13 cellular contexts compared by ENCODE assay signal in genomic region chr3:106560451-106560966, GRCh38.
DNase-seq lines count a peak whose midpoint lies in the region; ATAC-seq and TF ChIP-seq lines count a peak whose summit lies in the region.
"Had no signal": no experiment of that assay in that cellular context is flagged by ENCODE, and none has a peak within 500 bp of the region (broad histone marks: within the 10 kb centered on the region; RNA-seq: fewer than 3 reads in every experiment).

No MANE protein-coding gene starts in this region.

- no peak overlapping the region for H3K4me3 ChIP-seq in PC-9
- H3K4me3 ChIP-seq in fibroblast of lung (replicated peaks in 1 of 4; ENCODE audit: control extremely low read depth in 1 of 4, insufficient read depth in 1 of 4, low read depth in 3 of 4, low read length in 4 of 4) = no peak overlapping the region
- H3K4me3 ChIP-seq: skin epidermis had no signal

- no peak overlapping the region for H3K4me3 Mint-ChIP-seq in activated CD4-positive, alpha-beta T cell treated with anti-CD3 and anti-CD28 coated beads, Interleukin-2, amount 10 ng/mL, durations not matched to agents 24 days and 14 days
- no peak overlapping the region for H3K4me3 Mint-ChIP-seq in stimulated activated effector memory CD8-positive, alpha-beta T cell treated with anti-CD3 and anti-CD28 coated beads, Interleukin-12 subunit alpha, Interleukin-12 subunit beta, amount 100 ng/mL, for 72 hours

- H3K4me1 ChIP-seq in PC-9 (replicated peaks; ENCODE audit: insufficient read depth) (peaks cover 16% of the 10 kb centered on the region), fibroblast of lung (ENCODE audit: control insufficient read depth, extremely low read depth, insufficient read depth, low read length) (no peaks in the 10 kb centered on the region)

- H3K9me3 Mint-ChIP-seq in activated CD4-positive, alpha-beta T cell treated with anti-CD3 and anti-CD28 coated beads, Interleukin-2, amount 10 ng/mL, durations not matched to agents 24 days and 14 days = peaks cover 8% of the 10 kb centered on the region
- no peaks in the 10 kb centered on the region for H3K9me3 Mint-ChIP-seq in stimulated activated effector memory CD8-positive, alpha-beta T cell treated with anti-CD3 and anti-CD28 coated beads, Interleukin-12 subunit alpha, Interleukin-12 subunit beta, amount 100 ng/mL, for 72 hours

- H3K36me3 ChIP-seq in PC-9 (ENCODE audit: low read depth) (no peaks in the 10 kb centered on the region), fibroblast of lung (ENCODE audit: control insufficient read depth, insufficient read depth, low read length) (no peaks in the 10 kb centered on the region)

- peaks cover 4% of the 10 kb centered on the region for H3K4me1 Mint-ChIP-seq in activated CD4-positive, alpha-beta T cell treated with anti-CD3 and anti-CD28 coated beads, Interleukin-2, amount 10 ng/mL, durations not matched to agents 24 days and 14 days
- peaks cover 6% of the 10 kb centered on the region for H3K4me1 Mint-ChIP-seq in stimulated activated effector memory CD8-positive, alpha-beta T cell treated with anti-CD3 and anti-CD28 coated beads, Interleukin-12 subunit alpha, Interleukin-12 subunit beta, amount 100 ng/mL, for 72 hours

- no peaks in the 10 kb centered on the region for H4K20me1 ChIP-seq in PC-9 (ENCODE audit: insufficient read depth)
- H4K20me1 ChIP-seq in fibroblast of lung (ENCODE audit: control insufficient read depth, extremely low read depth, insufficient read depth, low read length) = no peaks in the 10 kb centered on the region

- H3K27ac ChIP-seq in PC-9 (peak overlapping the region; percentile 38), fibroblast of lung (ENCODE audit: insufficient read depth, low read length) (no peak overlapping the region)

- no peak overlapping the region for H3K9ac ChIP-seq in fibroblast of lung (ENCODE audit: insufficient read depth, low read length)

- TF ChIP-seq CTCF in PC-9 (conservative IDR thresholded peaks at IDR 0.05) (no peak), fibroblast of lung (conservative IDR thresholded peaks at IDR 0.05 in 1 of 2, IDR thresholded peaks at IDR 0.05 in 1 of 2; ENCODE audit: low read depth in 1 of 2, low read length in 2 of 2) (no peak)

- no peaks in the 10 kb centered on the region for H3K79me2 ChIP-seq in PC-9 (ENCODE audit: low read depth)
- H3K79me2 ChIP-seq in fibroblast of lung (ENCODE audit: control insufficient read depth, insufficient read depth, low read length) = no peaks in the 10 kb centered on the region

- H3K4me2 ChIP-seq in PC-9 (peak overlapping the region; percentile 18), fibroblast of lung (ENCODE audit: extremely low read depth, insufficient read depth, low read length) (no peak overlapping the region)

- intact Hi-C loops in activated CD4-positive, alpha-beta T cell treated with anti-CD3 and anti-CD28 coated beads, Interleukin-2, amount 10 ng/mL, durations not matched to agents 24 days and 14 days (cut with micrococcal nuclease) = loop anchor here (1.0 kb wide), 1 partner anchor 49 kb away; no protein-coding TSS in a partner anchor
- intact Hi-C loops in PC-9 (cut with micrococcal nuclease; ENCODE audit: unreplicated experiment) = no loop called here

- H3K27me3 ChIP-seq in PC-9 (ENCODE audit: insufficient read depth, low read depth) (no peaks in the 10 kb centered on the region), fibroblast of lung (ENCODE audit: control insufficient read depth, insufficient read depth, low read length) (no peaks in the 10 kb centered on the region)

- peak overlapping the region; percentile 58 for H3K27ac Mint-ChIP-seq in activated CD4-positive, alpha-beta T cell treated with anti-CD3 and anti-CD28 coated beads, Interleukin-2, amount 10 ng/mL, durations not matched to agents 24 days and 14 days
- H3K27ac Mint-ChIP-seq in stimulated activated effector memory CD8-positive, alpha-beta T cell treated with anti-CD3 and anti-CD28 coated beads, Interleukin-12 subunit alpha, Interleukin-12 subunit beta, amount 100 ng/mL, for 72 hours = no peak overlapping the region

- CTCF ChIA-PET in PC-9 (lab: Charles Lee) = no interaction called here

- H3K9me2 ChIP-seq in PC-9 (ENCODE audit: insufficient read depth) = no peaks in the 10 kb centered on the region

- no peak for DNase-seq in activated CD4-positive, alpha-beta T cell treated with anti-CD3 and anti-CD28 coated beads, Interleukin-2, amount 10 ng/mL, durations not matched to agents 24 days and 14 days
- DNase-seq in activated CD4-positive, alpha-beta T cell treated with anti-CD3 and anti-CD28 coated beads, Interleukin-2, amount 50 U/mL, for 1 hour = no peak
- DNase-seq in PC-9 (peak in 1 of 2 experiments; percentile 57), fibroblast of lung (ENCODE audit: low read depth in 2 of 2) (peak; percentile 78 to 87), NCI-H2029 treated with DMSO at 0.1 percent for 48 hours (lab: John Stamatoyannopoulos, UW) (no peak), AML-193 (lab: John Stamatoyannopoulos, UW) (no peak)
- no peak for DNase-seq in stimulated activated effector memory CD8-positive, alpha-beta T cell treated with anti-CD3 and anti-CD28 coated beads, Interleukin-12 subunit alpha, Interleukin-12 subunit beta, amount 100 ng/mL, for 72 hours (ENCODE audit: low spot score in 2 of 2)
- DNase-seq: activated T-cell treated with anti-CD3 and anti-CD28 coated beads for 4 hours; KBM-7; NCI-H446; stimulated activated CD8-positive, alpha-beta memory T cell treated with anti-CD3 and anti-CD28 coated beads, Interleukin-4, amount 100 ng/mL, for 48 hours had no signal

- H3K27me3 Mint-ChIP-seq in activated CD4-positive, alpha-beta T cell treated with anti-CD3 and anti-CD28 coated beads, Interleukin-2, amount 10 ng/mL, durations not matched to agents 24 days and 14 days = no peaks in the 10 kb centered on the region

- H3K36me3 Mint-ChIP-seq in activated CD4-positive, alpha-beta T cell treated with anti-CD3 and anti-CD28 coated beads, Interleukin-2, amount 10 ng/mL, durations not matched to agents 24 days and 14 days (ENCODE audit: low read depth) = no peaks in the 10 kb centered on the region
- no peaks in the 10 kb centered on the region for H3K36me3 Mint-ChIP-seq in stimulated activated effector memory CD8-positive, alpha-beta T cell treated with anti-CD3 and anti-CD28 coated beads, Interleukin-12 subunit alpha, Interleukin-12 subunit beta, amount 100 ng/mL, for 72 hours

- POLR2A ChIA-PET in PC-9 (lab: Charles Lee; ENCODE audit: unreplicated experiment) = interaction anchor here (0.7 kb wide), 1 partner anchor 834 kb away, joined by 9 read pairs; no protein-coding TSS in a partner anchor

- H3F3A ChIP-seq in PC-9 (ENCODE audit: insufficient read depth, low read depth) = peaks cover 8% of the 10 kb centered on the region

- no TSS peak for BruUV-seq in PC-9 (replicated peaks; lab: Mats Ljungman, UMichigan)

- peak; percentile 40 for ATAC-seq in stimulated activated effector memory CD8-positive, alpha-beta T cell treated with anti-CD3 and anti-CD28 coated beads, Interleukin-12 subunit alpha, Interleukin-12 subunit beta, amount 100 ng/mL, for 72 hours
- no peak for ATAC-seq in HG03280 (IDR thresholded peaks at IDR 0.05; ENCODE audit: unreplicated experiment)

- H3K9me3 ChIP-seq in PC-9 (ENCODE audit: insufficient read depth, low read depth) = 0 out of 2 replicates have a peak, but pooled peaks cover 4% of the 10 kb centered on the region
- H3K9me3 ChIP-seq in fibroblast of lung (ENCODE audit: control insufficient read depth, insufficient read depth, low read depth, low read length) = no peaks in the 10 kb centered on the region

- peak overlapping the region; percentile 31; the same call in 1 of the 2 replicates for H2AFZ ChIP-seq in PC-9
- no peak overlapping the region for H2AFZ ChIP-seq in fibroblast of lung (ENCODE audit: low read length)

Comparison
In these comparisons a context has a peak if more than half of its experiments do, and no peak if none do; other contexts are left out.
1. DNase-seq: peak in fibroblast of lung (2 of 2); none in activated CD4-positive, alpha-beta T cell treated with anti-CD3 and anti-CD28 coated beads, Interleukin-2, amount 10 ng/mL, durations not matched to agents 24 days and 14 days (single experiment), activated CD4-positive, alpha-beta T cell treated with anti-CD3 and anti-CD28 coated beads, Interleukin-2, amount 50 U/mL, for 1 hour (single experiment), stimulated activated effector memory CD8-positive, alpha-beta T cell treated with anti-CD3 and anti-CD28 coated beads, Interleukin-12 subunit alpha, Interleukin-12 subunit beta, amount 100 ng/mL, for 72 hours (0 of 2), NCI-H2029 treated with DMSO at 0.1 percent for 48 hours (single experiment) and AML-193 (0 of 2).